ENCODE assay signal across 9 cellular contexts in genomic region chr6:27279513-27280063, GRCh38. TPM values are rescaled to one million over a fixed set of nuclear protein-coding genes. Genes with fewer than 3 reads are reported as not detected.
A peak's percentile ranks its signal among the peaks of the same experiment; 100 is the strongest.
DNase-seq lines count a peak whose midpoint lies in the region; ATAC-seq, FAIRE-seq and TF ChIP-seq lines count a peak whose summit lies in the region.
"Had no signal": no experiment of that assay in that cellular context is flagged by ENCODE, and none has a peak within 500 bp of the region (broad histone marks: within the 10 kb centered on the region; RNA-seq: fewer than 3 reads in every experiment).

No MANE protein-coding gene starts in this region.

- H3F3A ChIP-seq in DOHH2 (ENCODE audit: control insufficient read depth, insufficient read depth) = no peaks in the 10 kb centered on the region

- POLR2A ChIA-PET in GM12878 (lab: Charles Lee) = no interaction called here
- POLR2A ChIA-PET in naive thymus-derived CD4-positive, alpha-beta T cell (lab: Charles Lee) = no interaction called here

- DNase-seq in GM12878 (ENCODE audit: low read depth, low spot score) = no peak
- DNase-seq in naive thymus-derived CD4-positive, alpha-beta T cell = no peak
- no peak for DNase-seq in body of pancreas
- DNase-seq in activated CD8-positive, alpha-beta memory T cell treated with anti-CD3 and anti-CD28 coated beads for 24 hours = no peak
- no peak for DNase-seq in prostate gland (ENCODE audit: low spot score)

- RAD21 ChIA-PET in GM12878 (lab: Charles Lee; ENCODE audit: unreplicated experiment) = no interaction called here

- TF ChIP-seq RAD21 in GM12878 (IDR thresholded peaks at IDR 0.05; ENCODE audit: insufficient read depth, low read depth, low read length) = no peak

- no peak for FAIRE-seq in GM12878 (lab: Jason Lieb, UNC)

- in situ Hi-C loops in GM12878 (cut with MboI) = no loop called here

- SMC1A ChIA-PET in GM12878 (lab: Charles Lee; ENCODE audit: uncharacterized antibody, unreplicated experiment) = interaction anchor here (0.8 kb wide), 1 partner anchor 622 kb away, joined by 3 read pairs; no protein-coding TSS in a partner anchor

- H3K9me3 Mint-ChIP-seq in IgD-negative memory B cell = peaks cover 7 to 20% (median 17%) of the 10 kb centered on the region in 3 donors
- H3K9me3 Mint-ChIP-seq in naive thymus-derived CD4-positive, alpha-beta T cell = peaks cover 1 to 91% (median 46%) of the 10 kb centered on the region in 11 donors

- H3K36me3 Mint-ChIP-seq in IgD-negative memory B cell = peaks cover 5% of the 10 kb centered on the region
- peaks cover 0 to 37% (median 9%) of the 10 kb centered on the region in 5 donors for H3K36me3 Mint-ChIP-seq in naive thymus-derived CD4-positive, alpha-beta T cell

- BruUV-seq in GM12878 (replicated peaks; lab: Mats Ljungman, UMichigan) = no TSS peak

- H3K36me3 ChIP-seq in DOHH2 (ENCODE audit: control insufficient read depth, low read length) (no peaks in the 10 kb centered on the region), GM12878 (ENCODE audit: control insufficient read depth in 2 of 2, insufficient read depth in 2 of 2, low read length in 1 of 2) (no peaks in the 10 kb centered on the region), body of pancreas (replicated peaks in 1 of 2; ENCODE audit: insufficient read depth in 1 of 2, low read depth in 2 of 2) (no peaks in the 10 kb centered on the region), prostate gland (no peaks in the 10 kb centered on the region)
- H3K36me3 ChIP-seq in naive thymus-derived CD4-positive, alpha-beta T cell (ENCODE audit: control insufficient read depth in 2 of 3, insufficient read depth in 3 of 3, low read length in 3 of 3) = no peaks in the 10 kb centered on the region

- peaks cover 59% of the 10 kb centered on the region for H3K27me3 Mint-ChIP-seq in IgD-negative memory B cell
- H3K27me3 Mint-ChIP-seq in naive thymus-derived CD4-positive, alpha-beta T cell = peaks cover 73 to 87% (median 83%) of the 10 kb centered on the region in 5 donors

- TF ChIP-seq EP300 in GM12878 (IDR thresholded peaks at IDR 0.05; ENCODE audit: borderline replicate concordance in 1 of 2, control insufficient read depth in 1 of 2, low read depth in 2 of 2, low read length in 2 of 2) = no peak

- H3K4me1 Mint-ChIP-seq in IgD-negative memory B cell = peaks cover 0 to 11% (median 4%) of the 10 kb centered on the region in 3 donors
- H3K4me1 Mint-ChIP-seq in naive thymus-derived CD4-positive, alpha-beta T cell = peaks cover 0 to 19% (median 4%) of the 10 kb centered on the region in 7 donors

- no peaks in the 10 kb centered on the region for H3K9me2 ChIP-seq in DOHH2 (replicated peaks; ENCODE audit: control insufficient read depth, low read length)

- no peak overlapping the region for H3K27ac ChIP-seq in DOHH2 (ENCODE audit: low read depth, low read length)
- H3K27ac ChIP-seq in GM12878 (ENCODE audit: control insufficient read depth, insufficient read depth) = no peak overlapping the region
- no peak overlapping the region for H3K27ac ChIP-seq in naive thymus-derived CD4-positive, alpha-beta T cell (ENCODE audit: low read depth, low read length)
- H3K27ac ChIP-seq in body of pancreas = no peak overlapping the region
- H3K27ac ChIP-seq in prostate gland = no peak overlapping the region

- no peaks in the 10 kb centered on the region for H3K9me3 ChIP-seq in DOHH2 (ENCODE audit: control insufficient read depth, insufficient read depth, low read length)
- H3K9me3 ChIP-seq in GM12878 (replicated peaks; ENCODE audit: control insufficient read depth, insufficient read depth, low read length) = peaks cover 9% of the 10 kb centered on the region; the same call in 2 of the 3 replicates
- H3K9me3 ChIP-seq in naive thymus-derived CD4-positive, alpha-beta T cell (ENCODE audit: control insufficient read depth in 2 of 3, low read length in 3 of 3) = peaks cover 0 to 39% (median 6%) of the 10 kb centered on the region in 3 experiments
- H3K9me3 ChIP-seq in body of pancreas = peaks cover 0 to 15% (median 0%) of the 10 kb centered on the region in 3 donors
- H3K9me3 ChIP-seq in prostate gland = no peaks in the 10 kb centered on the region

- H3K4me1 ChIP-seq in DOHH2 (ENCODE audit: control insufficient read depth, low read length) (no peaks in the 10 kb centered on the region), GM12878 (ENCODE audit: control insufficient read depth, insufficient read depth, low read length) (no peaks in the 10 kb centered on the region), body of pancreas (no peaks in the 10 kb centered on the region), prostate gland (replicated peaks) (no peaks in the 10 kb centered on the region)
- no peaks in the 10 kb centered on the region for H3K4me1 ChIP-seq in naive thymus-derived CD4-positive, alpha-beta T cell (ENCODE audit: control insufficient read depth in 2 of 2, insufficient read depth in 2 of 2, low read length in 2 of 2)

- 30% methylated on average over 24 of the region's 24 CpGs for WGBS in GM12878 (ENCODE audit: insufficient coverage, insufficient replicate concordance, low lambda C conversion rate, missing lambda C conversion rate)
- WGBS in body of pancreas, 2 donors = 7 to 12% methylated on average over 21 to 24 of the region's 24 CpGs
- WGBS in prostate gland = 6% methylated on average over 24 of the region's 24 CpGs

- TF ChIP-seq POLR2A in GM12878 (IDR thresholded peaks at IDR 0.05; ENCODE audit: low read depth, low read length) (no peak), body of pancreas (IDR thresholded peaks at IDR 0.05) (no peak), prostate gland (IDR thresholded peaks at IDR 0.05) (no peak)

- H3K27ac Mint-ChIP-seq in IgD-negative memory B cell = peak overlapping the region; percentile 17 to 84 (median 71)
- peak overlapping the region in 6 of 9 donors; percentile 19 to 82 (median 64) for H3K27ac Mint-ChIP-seq in naive thymus-derived CD4-positive, alpha-beta T cell

- intact Hi-C loops in GM12878 (cut with micrococcal nuclease; ENCODE audit: unreplicated experiment) = no loop called here
- intact Hi-C loops in naive thymus-derived CD4-positive, alpha-beta T cell (cut with micrococcal nuclease) = loop anchor here (5.0 kb wide), 3 partner anchors 42 to 393 kb away; no protein-coding TSS in a partner anchor
- intact Hi-C loops in body of pancreas (cut with DNase I) = no loop called here
- intact Hi-C loops in prostate gland (cut with DNase I) = no loop called here

- peaks cover 15% of the 10 kb centered on the region for H3K27me3 ChIP-seq in DOHH2 (ENCODE audit: control insufficient read depth, low read length)
- no peaks in the 10 kb centered on the region; a peak in 1 of 4 replicates for H3K27me3 ChIP-seq in GM12878 (replicated peaks in 1 of 2; ENCODE audit: control insufficient read depth in 2 of 2, insufficient read depth in 2 of 2, low read length in 1 of 2)
- peaks cover 32 to 52% of the 10 kb centered on the region in 2 donors for H3K27me3 ChIP-seq in naive thymus-derived CD4-positive, alpha-beta T cell (ENCODE audit: control insufficient read depth in 2 of 2, insufficient read depth in 2 of 2, low read length in 2 of 2)
- peaks cover 0 to 21% of the 10 kb centered on the region in 2 donors for H3K27me3 ChIP-seq in body of pancreas
- peaks cover 41% of the 10 kb centered on the region for H3K27me3 ChIP-seq in prostate gland (replicated peaks; ENCODE audit: insufficient read depth)

- peak overlapping the region; percentile 37; the same call in 1 of the 2 replicates for H2AFZ ChIP-seq in GM12878 (ENCODE audit: control insufficient read depth, low read depth, low read length)

- H3K4me2 ChIP-seq in DOHH2 (ENCODE audit: low read length) = peak overlapping the region; percentile 28
- H3K4me2 ChIP-seq in GM12878 (ENCODE audit: control insufficient read depth, insufficient read depth) = peak overlapping the region; percentile 69

- H4K20me1 ChIP-seq in DOHH2 (ENCODE audit: control insufficient read depth, insufficient read depth, low read depth, low read length) (no peaks in the 10 kb centered on the region), GM12878 (ENCODE audit: control insufficient read depth, insufficient read depth) (no peaks in the 10 kb centered on the region)

- H3K9ac ChIP-seq in GM12878 (ENCODE audit: control insufficient read depth, insufficient read depth, low read length) = no peak overlapping the region

- TF ChIP-seq CTCF in DOHH2 (IDR thresholded peaks at IDR 0.05; ENCODE audit: low read depth, low read length, poor library complexity, severe bottlenecking) = no peak
- no peak for TF ChIP-seq CTCF in GM12878 (IDR thresholded peaks at IDR 0.05 in 2 of 3, conservative IDR thresholded peaks at IDR 0.05 in 1 of 3; ENCODE audit: control insufficient read depth in 2 of 3, extremely low read depth in 1 of 3, insufficient read depth in 1 of 3, low read depth in 3 of 3, low read length in 3 of 3)
- no peak for TF ChIP-seq CTCF in body of pancreas (IDR thresholded peaks at IDR 0.05)
- TF ChIP-seq CTCF in prostate gland (IDR thresholded peaks at IDR 0.05) = no peak

- peak overlapping the region in 2 of 4 donors; percentile 51 to 68 for H3K4me3 Mint-ChIP-seq in IgD-negative memory B cell
- H3K4me3 Mint-ChIP-seq in naive thymus-derived CD4-positive, alpha-beta T cell = peak overlapping the region in 6 of 10 donors; percentile 32 to 60 (median 47)

- peak overlapping the region; percentile 21 for H3K4me3 ChIP-seq in DOHH2 (ENCODE audit: low read length)
- peak overlapping the region; percentile 66; the same call in 1 of the 2 replicates for H3K4me3 ChIP-seq in GM12878
- H3K4me3 ChIP-seq in naive thymus-derived CD4-positive, alpha-beta T cell (ENCODE audit: low read length) = no peak overlapping the region
- H3K4me3 ChIP-seq in body of pancreas = no peak overlapping the region
- no peak overlapping the region for H3K4me3 ChIP-seq in prostate gland

- CTCF ChIA-PET in GM12878 (lab: Yijun Ruan, JAX) = no interaction called here
- CTCF ChIA-PET in naive thymus-derived CD4-positive, alpha-beta T cell (lab: Charles Lee) = interaction anchor here (0.8 kb wide), 1 partner anchor 28 kb away, joined by 3 read pairs; no protein-coding TSS in a partner anchor

- peak; percentile 61 for ATAC-seq in GM12878
- ATAC-seq in naive thymus-derived CD4-positive, alpha-beta T cell = no peak
- no peak for ATAC-seq in body of pancreas
- ATAC-seq in HG03025 (IDR thresholded peaks at IDR 0.05; ENCODE audit: low FRiP score, unreplicated experiment) = no peak

- no peaks in the 10 kb centered on the region for H3K79me2 ChIP-seq in DOHH2 (ENCODE audit: control insufficient read depth, low read length)
- H3K79me2 ChIP-seq in GM12878 (ENCODE audit: control insufficient read depth, insufficient read depth, low read length) = no peaks in the 10 kb centered on the region

RNA-seq across cellular contexts. Expression of gene PRSS16, which starts 32.1 kb away (rescaled TPM):
- polyA plus RNA-seq in IgD-negative memory B cell (3.2 TPM), GM12878 (2011; rRNA removed) (2.3 and 2.4 TPM in 2 replicates), GM12878 (2014; fragmentation: Illumina TruSeq; extraction: Trizol) (6.8 and 7.7 TPM in 2 replicates), GM12878 (2014; fragmentation: Nextera tagmentation; extraction: Ambion mirVana) (1 to 10 TPM; 5.9 to 8.2 TPM), GM12878 (2014; rRNA removed) (9.6 and 12.8 TPM in 2 replicates), GM12878 (2016; fragmentation: Nextera tagmentation; extraction: Ambion mirVana) (1 to 10 TPM; 6.1 to 8.3 TPM)
- 0.20 and 0.27 TPM in 2 replicates for total RNA-seq in GM12878 (2013; cell fraction: nucleolus; rRNA removed)
- total RNA-seq in GM12878 (2014; rRNA removed) (3.4 TPM in 2 replicates), GM12878 (2014; rRNA removed; fragmentation: Illumina TruSeq; extraction: Trizol) (2.1 TPM in 2 replicates), GM12878 (2021) (5.9 and 7.1 TPM in 2 replicates), body of pancreas (10 to 100 TPM; 10.9 to 43.8 TPM), prostate gland (10 to 100 TPM; 11.9 to 15.2 TPM)
- polyA plus RNA-seq in GM12878 (2011; ENCODE audit: low read depth) = 4.1 TPM
- polyA plus RNA-seq in GM12878 (2011; cell fraction: cytosol; rRNA removed) = 2.9 and 4.1 TPM in 2 replicates
- 2.6 and 3.5 TPM in 2 replicates for polyA plus RNA-seq in GM12878 (2011; cell fraction: nucleus; rRNA removed)
- polyA plus RNA-seq in GM12878 (2012) = 6.6 and 6.7 TPM in 2 replicates
- polyA minus RNA-seq in GM12878 (2011; rRNA and poly(A)+ RNA removed) = 2.7 and 3.2 TPM in 2 replicates
- polyA minus RNA-seq in GM12878 (2011; cell fraction: cytosol; rRNA and poly(A)+ RNA removed) = 0.53 TPM in 1 of 2 replicates, not detected in the other
- polyA minus RNA-seq in GM12878 (2011; cell fraction: nucleus; rRNA and poly(A)+ RNA removed) = 1.6 and 1.7 TPM in 2 replicates
- under 1 TPM in 4 of 5 experiments, not detected in 1; 0.40 to 0.92 (median 0.55) TPM for total RNA-seq in naive thymus-derived CD4-positive, alpha-beta T cell
- polyA plus RNA-seq in naive thymus-derived CD4-positive, alpha-beta T cell = 1 to 10 TPM in 1 of 2 donors, under 1 TPM in 1; 0.82 to 2.0 TPM

RNA-seq across cellular contexts. Expression of gene POM121L2, which starts 32.5 kb away (rescaled TPM):
- polyA plus RNA-seq in IgD-negative memory B cell (not detected), GM12878 (2011; rRNA removed) (not detected in 2 replicates), GM12878 (2014; fragmentation: Illumina TruSeq; extraction: Trizol) (0.04 TPM in 1 of 2 replicates, not detected in the other), GM12878 (2014; fragmentation: Nextera tagmentation; extraction: Ambion mirVana) (not detected), GM12878 (2014; rRNA removed) (not detected in 2 replicates), GM12878 (2016; fragmentation: Nextera tagmentation; extraction: Ambion mirVana) (not detected)
- total RNA-seq in GM12878 (2013; cell fraction: nucleolus; rRNA removed) = not detected in 2 replicates
- total RNA-seq in GM12878 (2014; rRNA removed) (not detected in 2 replicates), GM12878 (2014; rRNA removed; fragmentation: Illumina TruSeq; extraction: Trizol) (not detected in 2 replicates), GM12878 (2021) (not detected in 2 replicates), body of pancreas (not detected), prostate gland (under 1 TPM in 1 of 2 donors, not detected in 1; 0.62 TPM)
- polyA plus RNA-seq in GM12878 (2011; ENCODE audit: low read depth) = not detected
- not detected in 2 replicates for polyA plus RNA-seq in GM12878 (2011; cell fraction: cytosol; rRNA removed)
- 0.04 TPM in 1 of 2 replicates, not detected in the other for polyA plus RNA-seq in GM12878 (2011; cell fraction: nucleus; rRNA removed)
- 0.04 TPM in 1 of 2 replicates, not detected in the other for polyA plus RNA-seq in GM12878 (2012)
- polyA minus RNA-seq in GM12878 (2011; rRNA and poly(A)+ RNA removed) = 0.05 TPM in 1 of 2 replicates, not detected in the other
- not detected in 2 replicates for polyA minus RNA-seq in GM12878 (2011; cell fraction: cytosol; rRNA and poly(A)+ RNA removed)
- 0.12 TPM in 1 of 2 replicates, not detected in the other for polyA minus RNA-seq in GM12878 (2011; cell fraction: nucleus; rRNA and poly(A)+ RNA removed)
- total RNA-seq in naive thymus-derived CD4-positive, alpha-beta T cell = not detected
- polyA plus RNA-seq in naive thymus-derived CD4-positive, alpha-beta T cell = not detected
- total RNA-seq: subcutaneous adipose tissue had no signal

Comparison
In these comparisons a context has a peak if more than half of its experiments do, and no peak if none do; other contexts are left out.
1. H3K4me3 ChIP-seq: peak in DOHH2 (single experiment) and GM12878 (single experiment); none in naive thymus-derived CD4-positive, alpha-beta T cell (single experiment), body of pancreas (0 of 2) and prostate gland (0 of 2).
2. intact Hi-C loops: an anchor here in naive thymus-derived CD4-positive, alpha-beta T cell (5.0 kb wide); none called in GM12878, body of pancreas and prostate gland.